In genomic region chr1:80462006-80462405, GRCh38 we compare ENCODE assay signal across 16 cellular contexts.
"Had no signal": no experiment of that assay in that cellular context is flagged by ENCODE, and none has a peak within 500 bp of the region (broad histone marks: within the 10 kb centered on the region; RNA-seq: fewer than 3 reads in every experiment).

No MANE protein-coding gene starts in this region.

- H3K9me3 ChIP-seq: body of pancreas, psoas muscle, sigmoid colon had no signal

- H3K4me3 ChIP-seq: body of pancreas, psoas muscle, sigmoid colon had no signal

- H3K27ac ChIP-seq: body of pancreas, psoas muscle, sigmoid colon had no signal

- DNase-seq: activated CD4-positive, alpha-beta T cell treated with anti-CD3 and anti-CD28 coated beads, Interleukin-2, amount 50 U/mL, for 4 hours; activated effector memory CD4-positive, alpha-beta T cell treated with Interleukin-2 at 50 U/mL for 16 hours; activated T-cell treated with anti-CD3 and anti-CD28 coated beads, Interleukin-2, amount 50 U/mL, for 1 hour; amniotic stem cell; body of pancreas; central memory CD4-positive, alpha-beta T cell; cortex of kidney; effector memory CD4-positive, alpha-beta T cell; naive thymus-derived CD8-positive, alpha-beta T cell; psoas muscle; sigmoid colon; stimulated activated CD4-positive, alpha-beta T cell treated with anti-CD3 and anti-CD28 coated beads, Interleukin-2, amount 100 ng/mL, for 24 hours; stimulated activated naive CD4-positive, alpha-beta T cell; T-helper 2 cell; trophoblast cell had no signal

- ATAC-seq: activated naive CD4-positive, alpha-beta T cell treated with anti-CD3 and anti-CD28 coated beads, Interleukin-2, amount 50 U/mL, for 72 hours; body of pancreas; naive thymus-derived CD8-positive, alpha-beta T cell; psoas muscle had no signal

- H3K36me3 ChIP-seq: sigmoid colon had no signal

- H3K27me3 ChIP-seq: body of pancreas, sigmoid colon had no signal

- H3K4me1 ChIP-seq: body of pancreas, psoas muscle, sigmoid colon had no signal
